In the genomic region with DNA sequence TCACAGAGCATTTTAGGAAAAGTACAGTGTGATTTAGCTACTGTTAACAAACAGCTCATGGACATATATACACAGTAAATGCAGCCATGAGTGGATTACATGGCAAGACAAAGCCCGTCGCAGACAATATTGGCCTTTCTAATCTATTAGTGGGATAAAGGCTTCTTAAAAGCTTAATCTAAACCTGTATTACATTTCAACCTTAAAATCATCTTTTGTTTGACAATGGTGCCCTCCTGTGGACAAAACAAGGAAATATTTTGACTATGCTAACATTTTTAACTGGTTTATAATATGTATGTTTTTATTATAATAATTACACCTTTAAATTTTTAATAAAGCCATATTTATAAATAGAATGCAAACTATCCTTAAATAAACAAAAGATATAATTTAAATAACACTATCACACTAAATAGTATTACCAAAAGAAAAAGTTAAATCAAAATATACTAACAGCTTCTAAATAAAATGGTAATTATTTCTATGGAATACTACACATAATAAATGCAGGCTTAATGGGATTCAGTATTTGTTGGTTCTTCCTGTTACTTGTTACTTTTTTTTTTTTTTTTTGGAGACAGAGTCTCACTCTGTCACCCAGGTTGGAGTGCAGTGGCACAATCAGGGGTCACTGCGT, we compare ENCODE assay signal across 8 cellular contexts. TPM values are rescaled to one million over a fixed set of nuclear protein-coding genes. Genes with fewer than 3 reads are reported as not detected.
DNase-seq lines count a peak whose midpoint lies in the region; ATAC-seq, FAIRE-seq and TF ChIP-seq lines count a peak whose summit lies in the region.

No MANE protein-coding gene starts in this region.

- peak; percentile 61 for TF ChIP-seq CTCF in D721Med (IDR thresholded peaks at IDR 0.05; ENCODE audit: insufficient read depth, missing control alignments)
- TF ChIP-seq CTCF in adrenal gland (IDR thresholded peaks at IDR 0.05): peak; percentile 41 to 73 (median 56)
- TF ChIP-seq CTCF in kidney epithelial cell (IDR thresholded peaks at IDR 0.05; ENCODE audit: insufficient read depth, low read length, poor library complexity, severe bottlenecking): peak; percentile 20

- TF ChIP-seq POLR2A in adrenal gland (IDR thresholded peaks at IDR 0.05): no peak

- H3K27ac ChIP-seq in adrenal gland: no peak overlapping the region

- intact Hi-C loops in adrenal gland (cut with DNase I): loop anchor here in 1 of 2 donors (10.0 kb wide), 1 partner anchor 71 kb away; no protein-coding TSS in a partner anchor

- no peak overlapping the region for H3K27ac Mint-ChIP-seq in activated CD4-positive, alpha-beta memory T cell treated with anti-CD3 and anti-CD28 coated beads, Interleukin-2, amount 10 ng/mL, durations not matched to agents 7 days and 5 days

- DNase-seq in D721Med (ENCODE audit: insufficient read length, low spot score): no peak
- no peak for DNase-seq in adrenal gland
- no peak for DNase-seq in kidney epithelial cell (ENCODE audit: low read depth)
- DNase-seq in activated CD4-positive, alpha-beta T cell treated with anti-CD3 and anti-CD28 coated beads for 1 hour: no peak
- no peak for DNase-seq in activated gamma-delta T cell treated with Interleukin-2 at 50 U/mL for 16 hours
- DNase-seq in activated CD4-positive, alpha-beta memory T cell treated with anti-CD3 and anti-CD28 coated beads, Interleukin-2, amount 10 ng/mL, durations not matched to agents 7 days and 5 days: no peak

- POLR2A ChIA-PET in activated CD4-positive, alpha-beta memory T cell treated with anti-CD3 and anti-CD28 coated beads, Interleukin-2, amount 10 ng/mL, durations not matched to agents 7 days and 5 days (lab: Charles Lee): interaction anchor here (1.5 kb wide), 1 partner anchor 1922 kb away, joined by 4 read pairs; no protein-coding TSS in a partner anchor

- no peaks in the 10 kb centered on the region for H3K9me3 Mint-ChIP-seq in activated CD4-positive, alpha-beta memory T cell treated with anti-CD3 and anti-CD28 coated beads, Interleukin-2, amount 10 ng/mL, durations not matched to agents 7 days and 5 days

- H3K9me3 ChIP-seq in adrenal gland (replicated peaks in 1 of 3): no peaks in the 10 kb centered on the region

- CTCF ChIA-PET in activated CD4-positive, alpha-beta memory T cell treated with anti-CD3 and anti-CD28 coated beads, Interleukin-2, amount 10 ng/mL, durations not matched to agents 7 days and 5 days (lab: Charles Lee): interaction anchor here (0.7 to 2.0 kb wide), 9 partner anchors 9 to 1922 kb away, joined by 3 to 13 read pairs (median 3); no protein-coding TSS in a partner anchor

- H3K4me3 Mint-ChIP-seq in activated CD4-positive, alpha-beta memory T cell treated with anti-CD3 and anti-CD28 coated beads, Interleukin-2, amount 10 ng/mL, durations not matched to agents 7 days and 5 days: no peak overlapping the region

- H3K27me3 ChIP-seq in adrenal gland (no peaks in the 10 kb centered on the region), kidney epithelial cell (ENCODE audit: control insufficient read depth, insufficient read depth, low read length) (no peaks in the 10 kb centered on the region)

- TF ChIP-seq EP300 in Ishikawa (IDR thresholded peaks at IDR 0.05; ENCODE audit: borderline replicate concordance): no peak

- H3K36me3 ChIP-seq in adrenal gland (replicated peaks in 1 of 2) (no peaks in the 10 kb centered on the region), kidney epithelial cell (ENCODE audit: control insufficient read depth, insufficient read depth, low read length) (no peaks in the 10 kb centered on the region)

- peak; percentile 92 for FAIRE-seq in D721Med (lab: Jason Lieb, UNC)

- peaks cover 23% of the 10 kb centered on the region for H3K27me3 Mint-ChIP-seq in activated CD4-positive, alpha-beta memory T cell treated with anti-CD3 and anti-CD28 coated beads, Interleukin-2, amount 10 ng/mL, durations not matched to agents 7 days and 5 days

- no peaks in the 10 kb centered on the region for H3K4me1 ChIP-seq in adrenal gland (replicated peaks in 1 of 2)

- peaks cover 3% of the 10 kb centered on the region for H3K4me1 Mint-ChIP-seq in activated CD4-positive, alpha-beta memory T cell treated with anti-CD3 and anti-CD28 coated beads, Interleukin-2, amount 10 ng/mL, durations not matched to agents 7 days and 5 days

- peak; percentile 56; the same call in 1 of the 2 replicates for TF ChIP-seq RAD21 in Ishikawa (IDR thresholded peaks at IDR 0.05; ENCODE audit: low read depth)

- no peak for ATAC-seq in GM18873 (IDR thresholded peaks at IDR 0.05; ENCODE audit: low FRiP score, unreplicated experiment)

- no peaks in the 10 kb centered on the region for H3K36me3 Mint-ChIP-seq in activated CD4-positive, alpha-beta memory T cell treated with anti-CD3 and anti-CD28 coated beads, Interleukin-2, amount 10 ng/mL, durations not matched to agents 7 days and 5 days (ENCODE audit: low read depth)

- WGBS in adrenal gland, 4 donors: 37 to 46% (median 40%) methylated on average over 3 of the region's 3 CpGs

- H3K4me3 ChIP-seq in adrenal gland (no peak overlapping the region), kidney epithelial cell (ENCODE audit: low read depth, low read length) (no peak overlapping the region)

TF ChIP-seq in Ishikawa, 13 proteins besides CTCF, POLR2A, EP300 and RAD21:
- TF ChIP-seq CEBPB (IDR thresholded peaks at IDR 0.05) (no peak), NFIC (IDR thresholded peaks at IDR 0.05) (no peak), CREB1 (IDR thresholded peaks at IDR 0.05; ENCODE audit: low read depth) (no peak), FOXM1 (IDR thresholded peaks at IDR 0.05; ENCODE audit: borderline replicate concordance, low read depth) (no peak), TEAD4 (IDR thresholded peaks at IDR 0.05) (no peak), TAF1 (IDR thresholded peaks at IDR 0.05; ENCODE audit: low read depth) (no peak), YY1 (IDR thresholded peaks at IDR 0.05; ENCODE audit: low read depth) (no peak), EGR1 (IDR thresholded peaks at IDR 0.05) (no peak), TCF12 (IDR thresholded peaks at IDR 0.05; ENCODE audit: low read depth) (no peak), ZBTB7A (IDR thresholded peaks at IDR 0.05; ENCODE audit: low read depth) (no peak)
- TF ChIP-seq, protein P1, sequence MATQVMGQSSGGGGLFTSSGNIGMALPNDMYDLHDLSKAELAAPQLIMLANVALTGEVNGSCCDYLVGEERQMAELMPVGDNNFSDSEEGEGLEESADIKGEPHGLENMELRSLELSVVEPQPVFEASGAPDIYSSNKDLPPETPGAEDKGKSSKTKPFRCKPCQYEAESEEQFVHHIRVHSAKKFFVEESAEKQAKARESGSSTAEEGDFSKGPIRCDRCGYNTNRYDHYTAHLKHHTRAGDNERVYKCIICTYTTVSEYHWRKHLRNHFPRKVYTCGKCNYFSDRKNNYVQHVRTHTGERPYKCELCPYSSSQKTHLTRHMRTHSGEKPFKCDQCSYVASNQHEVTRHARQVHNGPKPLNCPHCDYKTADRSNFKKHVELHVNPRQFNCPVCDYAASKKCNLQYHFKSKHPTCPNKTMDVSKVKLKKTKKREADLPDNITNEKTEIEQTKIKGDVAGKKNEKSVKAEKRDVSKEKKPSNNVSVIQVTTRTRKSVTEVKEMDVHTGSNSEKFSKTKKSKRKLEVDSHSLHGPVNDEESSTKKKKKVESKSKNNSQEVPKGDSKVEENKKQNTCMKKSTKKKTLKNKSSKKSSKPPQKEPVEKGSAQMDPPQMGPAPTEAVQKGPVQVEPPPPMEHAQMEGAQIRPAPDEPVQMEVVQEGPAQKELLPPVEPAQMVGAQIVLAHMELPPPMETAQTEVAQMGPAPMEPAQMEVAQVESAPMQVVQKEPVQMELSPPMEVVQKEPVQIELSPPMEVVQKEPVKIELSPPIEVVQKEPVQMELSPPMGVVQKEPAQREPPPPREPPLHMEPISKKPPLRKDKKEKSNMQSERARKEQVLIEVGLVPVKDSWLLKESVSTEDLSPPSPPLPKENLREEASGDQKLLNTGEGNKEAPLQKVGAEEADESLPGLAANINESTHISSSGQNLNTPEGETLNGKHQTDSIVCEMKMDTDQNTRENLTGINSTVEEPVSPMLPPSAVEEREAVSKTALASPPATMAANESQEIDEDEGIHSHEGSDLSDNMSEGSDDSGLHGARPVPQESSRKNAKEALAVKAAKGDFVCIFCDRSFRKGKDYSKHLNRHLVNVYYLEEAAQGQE (IDR thresholded peaks at IDR 0.05; ENCODE audit: low read depth): no peak
- TF ChIP-seq, protein P2, sequence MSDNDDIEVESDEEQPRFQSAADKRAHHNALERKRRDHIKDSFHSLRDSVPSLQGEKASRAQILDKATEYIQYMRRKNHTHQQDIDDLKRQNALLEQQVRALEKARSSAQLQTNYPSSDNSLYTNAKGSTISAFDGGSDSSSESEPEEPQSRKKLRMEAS (IDR thresholded peaks at IDR 0.05): no peak
- TF ChIP-seq, protein P3, sequence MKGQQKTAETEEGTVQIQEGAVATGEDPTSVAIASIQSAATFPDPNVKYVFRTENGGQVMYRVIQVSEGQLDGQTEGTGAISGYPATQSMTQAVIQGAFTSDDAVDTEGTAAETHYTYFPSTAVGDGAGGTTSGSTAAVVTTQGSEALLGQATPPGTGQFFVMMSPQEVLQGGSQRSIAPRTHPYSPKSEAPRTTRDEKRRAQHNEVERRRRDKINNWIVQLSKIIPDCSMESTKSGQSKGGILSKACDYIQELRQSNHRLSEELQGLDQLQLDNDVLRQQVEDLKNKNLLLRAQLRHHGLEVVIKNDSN (IDR thresholded peaks at IDR 0.05): no peak

RNA-seq across cellular contexts. Expression of a gene that starts 38.6 kb away (rescaled TPM):
- 10 to 100 TPM in 2 of 8 donors, 1 to 10 TPM in 6; 2.4 to 15.5 (median 6.7) TPM for total RNA-seq in adrenal gland
- 1 to 10 TPM; 2.8 to 7.4 (median 6.2) TPM for polyA plus RNA-seq in adrenal gland
- not detected in 2 replicates for total RNA-seq in kidney epithelial cell
- not detected for total RNA-seq in activated CD4-positive, alpha-beta memory T cell treated with anti-CD3 and anti-CD28 coated beads, Interleukin-2, amount 10 ng/mL, durations not matched to agents 7 days and 5 days
